Comparison of ENCODE assay signal across 1 cellular context in the genomic region with DNA sequence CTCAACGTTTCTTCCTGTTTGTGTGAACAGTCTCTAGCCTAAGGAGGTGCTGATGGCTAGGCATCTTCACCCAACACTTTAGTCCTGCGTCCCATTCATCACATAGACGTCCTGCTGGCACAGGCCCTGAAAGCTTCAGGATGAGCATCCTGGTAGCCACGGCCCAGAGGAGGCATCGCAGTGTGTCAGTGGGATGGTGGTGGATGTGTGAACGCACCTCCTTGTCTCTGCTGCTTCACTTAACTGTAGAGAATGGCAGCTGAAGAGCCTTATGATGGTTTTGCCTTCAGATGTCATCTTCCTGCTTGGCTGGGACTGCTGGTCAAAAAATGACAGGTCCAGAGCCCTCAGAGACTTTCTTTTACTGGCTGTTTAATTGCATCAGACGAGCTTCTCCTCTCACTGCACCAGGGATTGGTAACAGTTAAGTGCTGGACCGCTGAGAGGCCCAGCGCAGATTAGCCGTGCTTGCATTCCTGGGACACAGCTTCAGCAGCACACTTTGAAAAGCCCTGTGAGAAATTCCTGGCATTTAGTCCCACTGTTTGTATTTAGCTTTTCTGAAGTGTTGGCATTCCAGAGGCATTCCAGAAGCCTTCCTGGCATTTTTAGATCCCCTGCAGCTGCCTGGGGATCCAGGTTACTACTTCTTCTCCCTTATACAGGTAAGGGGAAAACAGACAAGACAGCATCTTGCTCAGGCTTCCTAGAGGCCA.
TF ChIP-seq lines count a peak whose summit lies in the region.

No MANE protein-coding gene starts in this region.

TF ChIP-seq in HepG2, 621 proteins besides CTCF, POLR2A, EP300 and RAD21 (continued from another document):
- TF ChIP-seq, protein P1, sequence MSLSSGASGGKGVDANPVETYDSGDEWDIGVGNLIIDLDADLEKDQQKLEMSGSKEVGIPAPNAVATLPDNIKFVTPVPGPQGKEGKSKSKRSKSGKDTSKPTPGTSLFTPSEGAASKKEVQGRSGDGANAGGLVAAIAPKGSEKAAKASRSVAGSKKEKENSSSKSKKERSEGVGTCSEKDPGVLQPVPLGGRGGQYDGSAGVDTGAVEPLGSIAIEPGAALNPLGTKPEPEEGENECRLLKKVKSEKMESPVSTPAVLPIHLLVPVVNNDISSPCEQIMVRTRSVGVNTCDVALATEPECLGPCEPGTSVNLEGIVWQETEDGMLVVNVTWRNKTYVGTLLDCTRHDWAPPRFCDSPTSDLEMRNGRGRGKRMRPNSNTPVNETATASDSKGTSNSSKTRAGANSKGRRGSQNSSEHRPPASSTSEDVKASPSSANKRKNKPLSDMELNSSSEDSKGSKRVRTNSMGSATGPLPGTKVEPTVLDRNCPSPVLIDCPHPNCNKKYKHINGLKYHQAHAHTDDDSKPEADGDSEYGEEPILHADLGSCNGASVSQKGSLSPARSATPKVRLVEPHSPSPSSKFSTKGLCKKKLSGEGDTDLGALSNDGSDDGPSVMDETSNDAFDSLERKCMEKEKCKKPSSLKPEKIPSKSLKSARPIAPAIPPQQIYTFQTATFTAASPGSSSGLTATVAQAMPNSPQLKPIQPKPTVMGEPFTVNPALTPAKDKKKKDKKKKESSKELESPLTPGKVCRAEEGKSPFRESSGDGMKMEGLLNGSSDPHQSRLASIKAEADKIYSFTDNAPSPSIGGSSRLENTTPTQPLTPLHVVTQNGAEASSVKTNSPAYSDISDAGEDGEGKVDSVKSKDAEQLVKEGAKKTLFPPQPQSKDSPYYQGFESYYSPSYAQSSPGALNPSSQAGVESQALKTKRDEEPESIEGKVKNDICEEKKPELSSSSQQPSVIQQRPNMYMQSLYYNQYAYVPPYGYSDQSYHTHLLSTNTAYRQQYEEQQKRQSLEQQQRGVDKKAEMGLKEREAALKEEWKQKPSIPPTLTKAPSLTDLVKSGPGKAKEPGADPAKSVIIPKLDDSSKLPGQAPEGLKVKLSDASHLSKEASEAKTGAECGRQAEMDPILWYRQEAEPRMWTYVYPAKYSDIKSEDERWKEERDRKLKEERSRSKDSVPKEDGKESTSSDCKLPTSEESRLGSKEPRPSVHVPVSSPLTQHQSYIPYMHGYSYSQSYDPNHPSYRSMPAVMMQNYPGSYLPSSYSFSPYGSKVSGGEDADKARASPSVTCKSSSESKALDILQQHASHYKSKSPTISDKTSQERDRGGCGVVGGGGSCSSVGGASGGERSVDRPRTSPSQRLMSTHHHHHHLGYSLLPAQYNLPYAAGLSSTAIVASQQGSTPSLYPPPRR (CRISPR knock-in tag; IDR thresholded peaks at IDR 0.05; ENCODE audit: borderline replicate concordance): no peak
- TF ChIP-seq ZBTB21 (CRISPR knock-in tag; IDR thresholded peaks at IDR 0.05) (no peak), FIP1L1 (IDR thresholded peaks at IDR 0.05; ENCODE audit: borderline replicate concordance, insufficient read depth, low read depth, low read length) (no peak), NFKB2 (CRISPR knock-in tag; IDR thresholded peaks at IDR 0.05; ENCODE audit: borderline replicate concordance) (no peak), ZNF232 (CRISPR knock-in tag; IDR thresholded peaks at IDR 0.05; ENCODE audit: borderline replicate concordance) (no peak), ZNF605 (CRISPR knock-in tag; IDR thresholded peaks at IDR 0.05) (0 out of 2 replicates have a peak, but pooled peaks have one; percentile 11), BHLHE40 (IDR thresholded peaks at IDR 0.05; ENCODE audit: low read length) (peak; percentile 46; the same call in 1 of the 2 replicates), NFE2L2 (IDR thresholded peaks at IDR 0.05; ENCODE audit: low read length) (no peak)
- TF ChIP-seq, protein P2, sequence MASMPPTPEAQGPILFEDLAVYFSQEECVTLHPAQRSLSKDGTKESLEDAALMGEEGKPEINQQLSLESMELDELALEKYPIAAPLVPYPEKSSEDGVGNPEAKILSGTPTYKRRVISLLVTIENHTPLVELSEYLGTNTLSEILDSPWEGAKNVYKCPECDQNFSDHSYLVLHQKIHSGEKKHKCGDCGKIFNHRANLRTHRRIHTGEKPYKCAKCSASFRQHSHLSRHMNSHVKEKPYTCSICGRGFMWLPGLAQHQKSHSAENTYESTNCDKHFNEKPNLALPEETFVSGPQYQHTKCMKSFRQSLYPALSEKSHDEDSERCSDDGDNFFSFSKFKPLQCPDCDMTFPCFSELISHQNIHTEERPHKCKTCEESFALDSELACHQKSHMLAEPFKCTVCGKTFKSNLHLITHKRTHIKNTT (CRISPR knock-in tag; IDR thresholded peaks at IDR 0.05): no peak
- TF ChIP-seq, protein P3, sequence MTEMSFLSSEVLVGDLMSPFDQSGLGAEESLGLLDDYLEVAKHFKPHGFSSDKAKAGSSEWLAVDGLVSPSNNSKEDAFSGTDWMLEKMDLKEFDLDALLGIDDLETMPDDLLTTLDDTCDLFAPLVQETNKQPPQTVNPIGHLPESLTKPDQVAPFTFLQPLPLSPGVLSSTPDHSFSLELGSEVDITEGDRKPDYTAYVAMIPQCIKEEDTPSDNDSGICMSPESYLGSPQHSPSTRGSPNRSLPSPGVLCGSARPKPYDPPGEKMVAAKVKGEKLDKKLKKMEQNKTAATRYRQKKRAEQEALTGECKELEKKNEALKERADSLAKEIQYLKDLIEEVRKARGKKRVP (CRISPR knock-in tag; IDR thresholded peaks at IDR 0.05): peak in 1 of 2 experiments; percentile 78; a peak in 2 of 4 replicates
